1 cellular context compared by ENCODE assay signal in the genomic region with DNA sequence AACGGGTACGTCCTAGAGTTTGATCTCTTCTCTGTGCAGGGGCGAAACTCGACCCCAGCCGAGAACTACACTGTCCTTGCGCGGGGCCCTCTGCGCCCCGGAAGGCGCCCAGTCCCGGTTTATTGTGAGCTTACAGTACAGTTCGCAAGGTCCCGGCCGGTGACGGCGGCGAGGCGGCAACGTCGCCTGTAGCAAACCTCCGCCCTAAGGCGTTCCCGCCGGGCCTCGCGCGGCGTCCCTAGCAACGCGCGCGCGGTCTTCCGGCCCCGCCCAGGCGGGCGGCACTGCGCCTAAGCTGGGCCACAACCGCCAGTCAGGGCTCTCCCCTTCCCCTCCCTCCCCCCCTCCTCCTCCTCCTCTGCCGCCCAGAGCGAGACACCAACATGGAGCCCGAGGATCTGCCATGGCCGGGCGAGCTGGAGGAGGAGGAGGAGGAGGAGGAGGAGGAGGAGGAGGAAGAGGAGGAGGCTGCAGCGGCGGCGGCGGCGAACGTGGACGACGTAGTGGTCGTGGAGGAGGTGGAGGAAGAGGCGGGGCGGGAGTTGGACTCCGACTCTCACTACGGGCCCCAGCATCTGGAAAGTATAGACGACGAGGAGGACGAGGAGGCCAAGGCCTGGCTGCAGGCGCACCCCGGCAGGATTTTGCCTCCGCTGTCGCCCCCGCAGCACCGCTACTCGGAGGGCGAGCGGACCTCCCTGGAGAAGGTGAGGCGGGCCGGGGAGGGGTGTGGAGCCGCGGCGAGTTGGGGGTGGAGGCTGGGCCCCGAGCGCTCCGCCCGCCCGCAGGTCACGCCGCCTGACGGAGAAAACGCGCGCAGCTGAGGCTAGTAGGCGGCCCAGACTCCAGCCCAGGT.
TF ChIP-seq lines count a peak whose summit lies in the region.

Gene ALMS1 (plus strand): TSS at position 351 of the 856 bp plus-strand sequence. CDS start 33 bp downstream, at position 384.

TF ChIP-seq in HepG2, 621 proteins besides CTCF, POLR2A, EP300 and RAD21 (continued from another document and continues in another):
- TF ChIP-seq, protein P1, sequence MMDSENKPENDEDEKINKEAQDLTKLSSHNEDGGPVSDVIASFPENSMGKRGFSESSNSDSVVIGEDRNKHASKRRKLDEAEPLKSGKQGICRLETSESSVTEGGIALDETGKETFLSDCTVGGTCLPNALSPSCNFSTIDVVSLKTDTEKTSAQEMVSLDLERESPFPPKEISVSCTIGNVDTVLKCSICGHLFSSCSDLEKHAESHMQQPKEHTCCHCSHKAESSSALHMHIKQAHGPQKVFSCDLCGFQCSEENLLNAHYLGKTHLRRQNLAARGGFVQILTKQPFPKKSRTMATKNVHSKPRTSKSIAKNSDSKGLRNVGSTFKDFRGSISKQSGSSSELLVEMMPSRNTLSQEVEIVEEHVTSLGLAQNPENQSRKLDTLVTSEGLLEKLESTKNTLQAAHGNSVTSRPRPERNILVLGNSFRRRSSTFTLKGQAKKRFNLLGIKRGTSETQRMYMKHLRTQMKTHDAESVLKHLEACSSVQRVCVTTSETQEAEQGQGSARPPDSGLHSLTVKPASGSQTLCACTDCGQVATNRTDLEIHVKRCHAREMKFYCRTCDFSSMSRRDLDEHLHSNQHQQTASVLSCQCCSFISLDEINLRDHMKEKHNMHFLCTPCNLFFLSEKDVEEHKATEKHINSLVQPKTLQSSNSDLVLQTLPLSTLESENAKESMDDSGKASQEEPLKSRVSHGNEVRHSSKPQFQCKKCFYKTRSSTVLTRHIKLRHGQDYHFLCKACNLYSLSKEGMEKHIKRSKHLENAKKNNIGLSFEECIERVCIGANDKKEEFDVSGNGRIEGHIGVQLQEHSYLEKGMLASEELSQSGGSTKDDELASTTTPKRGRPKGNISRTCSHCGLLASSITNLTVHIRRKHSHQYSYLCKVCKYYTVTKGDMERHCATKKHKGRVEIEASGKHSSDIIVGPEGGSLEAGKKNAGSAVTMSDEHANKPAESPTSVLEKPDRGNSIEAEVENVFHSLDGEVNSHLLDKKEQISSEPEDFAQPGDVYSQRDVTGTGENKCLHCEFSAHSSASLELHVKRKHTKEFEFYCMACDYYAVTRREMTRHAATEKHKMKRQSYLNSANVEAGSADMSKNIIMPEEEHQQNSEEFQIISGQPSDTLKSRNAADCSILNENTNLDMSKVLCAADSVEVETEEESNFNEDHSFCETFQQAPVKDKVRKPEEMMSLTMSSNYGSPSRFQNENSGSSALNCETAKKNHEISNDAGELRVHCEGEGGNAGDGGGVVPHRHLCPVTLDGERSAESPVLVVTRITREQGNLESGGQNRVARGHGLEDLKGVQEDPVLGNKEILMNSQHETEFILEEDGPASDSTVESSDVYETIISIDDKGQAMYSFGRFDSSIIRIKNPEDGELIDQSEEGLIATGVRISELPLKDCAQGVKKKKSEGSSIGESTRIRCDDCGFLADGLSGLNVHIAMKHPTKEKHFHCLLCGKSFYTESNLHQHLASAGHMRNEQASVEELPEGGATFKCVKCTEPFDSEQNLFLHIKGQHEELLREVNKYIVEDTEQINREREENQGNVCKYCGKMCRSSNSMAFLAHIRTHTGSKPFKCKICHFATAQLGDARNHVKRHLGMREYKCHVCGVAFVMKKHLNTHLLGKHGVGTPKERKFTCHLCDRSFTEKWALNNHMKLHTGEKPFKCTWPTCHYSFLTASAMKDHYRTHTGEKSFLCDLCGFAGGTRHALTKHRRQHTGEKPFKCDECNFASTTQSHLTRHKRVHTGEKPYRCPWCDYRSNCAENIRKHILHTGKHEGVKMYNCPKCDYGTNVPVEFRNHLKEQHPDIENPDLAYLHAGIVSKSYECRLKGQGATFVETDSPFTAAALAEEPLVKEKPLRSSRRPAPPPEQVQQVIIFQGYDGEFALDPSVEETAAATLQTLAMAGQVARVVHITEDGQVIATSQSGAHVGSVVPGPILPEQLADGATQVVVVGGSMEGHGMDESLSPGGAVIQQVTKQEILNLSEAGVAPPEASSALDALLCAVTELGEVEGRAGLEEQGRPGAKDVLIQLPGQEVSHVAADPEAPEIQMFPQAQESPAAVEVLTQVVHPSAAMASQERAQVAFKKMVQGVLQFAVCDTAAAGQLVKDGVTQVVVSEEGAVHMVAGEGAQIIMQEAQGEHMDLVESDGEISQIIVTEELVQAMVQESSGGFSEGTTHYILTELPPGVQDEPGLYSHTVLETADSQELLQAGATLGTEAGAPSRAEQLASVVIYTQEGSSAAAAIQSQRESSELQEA (CRISPR knock-in tag; IDR thresholded peaks at IDR 0.05; ENCODE audit: not compliant biosample characterization): no peak
- TF ChIP-seq KAT8 (CRISPR knock-in tag; IDR thresholded peaks at IDR 0.05): peak; percentile 52
- TF ChIP-seq ZNF720 (CRISPR knock-in tag; IDR thresholded peaks at IDR 0.05): no peak
- 0 out of 2 replicates have a peak, but pooled peaks have one; percentile 32 for TF ChIP-seq ZKSCAN8 (CRISPR knock-in tag; IDR thresholded peaks at IDR 0.05; ENCODE audit: borderline replicate concordance)
- no peak for TF ChIP-seq MTA3 (CRISPR knock-in tag; IDR thresholded peaks at IDR 0.05)
- no peak for TF ChIP-seq ADNP (CRISPR knock-in tag; IDR thresholded peaks at IDR 0.05)
- peak; percentile 85; the same call in 1 of the 2 replicates for TF ChIP-seq KMT2B (CRISPR knock-in tag; IDR thresholded peaks at IDR 0.05)
- TF ChIP-seq ZNF354B (CRISPR knock-in tag; IDR thresholded peaks at IDR 0.05): no peak
- no peak for TF ChIP-seq GLI4 (CRISPR knock-in tag; IDR thresholded peaks at IDR 0.05; ENCODE audit: borderline replicate concordance)
- TF ChIP-seq, protein P2, sequence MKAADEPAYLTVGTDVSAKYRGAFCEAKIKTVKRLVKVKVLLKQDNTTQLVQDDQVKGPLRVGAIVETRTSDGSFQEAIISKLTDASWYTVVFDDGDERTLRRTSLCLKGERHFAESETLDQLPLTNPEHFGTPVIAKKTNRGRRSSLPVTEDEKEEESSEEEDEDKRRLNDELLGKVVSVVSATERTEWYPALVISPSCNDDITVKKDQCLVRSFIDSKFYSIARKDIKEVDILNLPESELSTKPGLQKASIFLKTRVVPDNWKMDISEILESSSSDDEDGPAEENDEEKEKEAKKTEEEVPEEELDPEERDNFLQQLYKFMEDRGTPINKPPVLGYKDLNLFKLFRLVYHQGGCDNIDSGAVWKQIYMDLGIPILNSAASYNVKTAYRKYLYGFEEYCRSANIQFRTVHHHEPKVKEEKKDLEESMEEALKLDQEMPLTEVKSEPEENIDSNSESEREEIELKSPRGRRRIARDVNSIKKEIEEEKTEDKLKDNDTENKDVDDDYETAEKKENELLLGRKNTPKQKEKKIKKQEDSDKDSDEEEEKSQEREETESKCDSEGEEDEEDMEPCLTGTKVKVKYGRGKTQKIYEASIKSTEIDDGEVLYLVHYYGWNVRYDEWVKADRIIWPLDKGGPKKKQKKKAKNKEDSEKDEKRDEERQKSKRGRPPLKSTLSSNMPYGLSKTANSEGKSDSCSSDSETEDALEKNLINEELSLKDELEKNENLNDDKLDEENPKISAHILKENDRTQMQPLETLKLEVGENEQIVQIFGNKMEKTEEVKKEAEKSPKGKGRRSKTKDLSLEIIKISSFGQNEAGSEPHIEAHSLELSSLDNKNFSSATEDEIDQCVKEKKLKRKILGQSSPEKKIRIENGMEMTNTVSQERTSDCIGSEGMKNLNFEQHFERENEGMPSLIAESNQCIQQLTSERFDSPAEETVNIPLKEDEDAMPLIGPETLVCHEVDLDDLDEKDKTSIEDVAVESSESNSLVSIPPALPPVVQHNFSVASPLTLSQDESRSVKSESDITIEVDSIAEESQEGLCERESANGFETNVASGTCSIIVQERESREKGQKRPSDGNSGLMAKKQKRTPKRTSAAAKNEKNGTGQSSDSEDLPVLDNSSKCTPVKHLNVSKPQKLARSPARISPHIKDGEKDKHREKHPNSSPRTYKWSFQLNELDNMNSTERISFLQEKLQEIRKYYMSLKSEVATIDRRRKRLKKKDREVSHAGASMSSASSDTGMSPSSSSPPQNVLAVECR (CRISPR knock-in tag; IDR thresholded peaks at IDR 0.05; ENCODE audit: borderline replicate concordance): peak; percentile 99
- no peak for TF ChIP-seq ZBTB43 (CRISPR knock-in tag; conservative IDR thresholded peaks at IDR 0.05)
- TF ChIP-seq BCLAF1 (IDR thresholded peaks at IDR 0.05): no peak
- TF ChIP-seq ZFP36L1 (CRISPR knock-in tag; IDR thresholded peaks at IDR 0.05): no peak; the same call in 1 of the 2 replicates
- TF ChIP-seq ZNF274 (CRISPR knock-in tag; IDR thresholded peaks at IDR 0.05): peak; percentile 66; the same call in 1 of the 2 replicates
- TF ChIP-seq, protein P3, sequence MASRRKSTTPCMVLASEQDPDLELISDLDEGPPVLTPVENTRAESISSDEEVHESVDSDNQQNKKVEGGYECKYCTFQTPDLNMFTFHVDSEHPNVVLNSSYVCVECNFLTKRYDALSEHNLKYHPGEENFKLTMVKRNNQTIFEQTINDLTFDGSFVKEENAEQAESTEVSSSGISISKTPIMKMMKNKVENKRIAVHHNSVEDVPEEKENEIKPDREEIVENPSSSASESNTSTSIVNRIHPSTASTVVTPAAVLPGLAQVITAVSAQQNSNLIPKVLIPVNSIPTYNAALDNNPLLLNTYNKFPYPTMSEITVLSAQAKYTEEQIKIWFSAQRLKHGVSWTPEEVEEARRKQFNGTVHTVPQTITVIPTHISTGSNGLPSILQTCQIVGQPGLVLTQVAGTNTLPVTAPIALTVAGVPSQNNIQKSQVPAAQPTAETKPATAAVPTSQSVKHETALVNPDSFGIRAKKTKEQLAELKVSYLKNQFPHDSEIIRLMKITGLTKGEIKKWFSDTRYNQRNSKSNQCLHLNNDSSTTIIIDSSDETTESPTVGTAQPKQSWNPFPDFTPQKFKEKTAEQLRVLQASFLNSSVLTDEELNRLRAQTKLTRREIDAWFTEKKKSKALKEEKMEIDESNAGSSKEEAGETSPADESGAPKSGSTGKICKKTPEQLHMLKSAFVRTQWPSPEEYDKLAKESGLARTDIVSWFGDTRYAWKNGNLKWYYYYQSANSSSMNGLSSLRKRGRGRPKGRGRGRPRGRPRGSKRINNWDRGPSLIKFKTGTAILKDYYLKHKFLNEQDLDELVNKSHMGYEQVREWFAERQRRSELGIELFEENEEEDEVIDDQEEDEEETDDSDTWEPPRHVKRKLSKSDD (CRISPR knock-in tag; IDR thresholded peaks at IDR 0.05; ENCODE audit: low read depth): peak; percentile 67
- peak; percentile 84; the same call in 1 of the 2 replicates for TF ChIP-seq ETV5 (CRISPR knock-in tag; IDR thresholded peaks at IDR 0.05; ENCODE audit: borderline replicate concordance)
- TF ChIP-seq SYNCRIP (IDR thresholded peaks at IDR 0.05; ENCODE audit: insufficient read depth, low read depth, low read length): no peak
- TF ChIP-seq, protein P4, sequence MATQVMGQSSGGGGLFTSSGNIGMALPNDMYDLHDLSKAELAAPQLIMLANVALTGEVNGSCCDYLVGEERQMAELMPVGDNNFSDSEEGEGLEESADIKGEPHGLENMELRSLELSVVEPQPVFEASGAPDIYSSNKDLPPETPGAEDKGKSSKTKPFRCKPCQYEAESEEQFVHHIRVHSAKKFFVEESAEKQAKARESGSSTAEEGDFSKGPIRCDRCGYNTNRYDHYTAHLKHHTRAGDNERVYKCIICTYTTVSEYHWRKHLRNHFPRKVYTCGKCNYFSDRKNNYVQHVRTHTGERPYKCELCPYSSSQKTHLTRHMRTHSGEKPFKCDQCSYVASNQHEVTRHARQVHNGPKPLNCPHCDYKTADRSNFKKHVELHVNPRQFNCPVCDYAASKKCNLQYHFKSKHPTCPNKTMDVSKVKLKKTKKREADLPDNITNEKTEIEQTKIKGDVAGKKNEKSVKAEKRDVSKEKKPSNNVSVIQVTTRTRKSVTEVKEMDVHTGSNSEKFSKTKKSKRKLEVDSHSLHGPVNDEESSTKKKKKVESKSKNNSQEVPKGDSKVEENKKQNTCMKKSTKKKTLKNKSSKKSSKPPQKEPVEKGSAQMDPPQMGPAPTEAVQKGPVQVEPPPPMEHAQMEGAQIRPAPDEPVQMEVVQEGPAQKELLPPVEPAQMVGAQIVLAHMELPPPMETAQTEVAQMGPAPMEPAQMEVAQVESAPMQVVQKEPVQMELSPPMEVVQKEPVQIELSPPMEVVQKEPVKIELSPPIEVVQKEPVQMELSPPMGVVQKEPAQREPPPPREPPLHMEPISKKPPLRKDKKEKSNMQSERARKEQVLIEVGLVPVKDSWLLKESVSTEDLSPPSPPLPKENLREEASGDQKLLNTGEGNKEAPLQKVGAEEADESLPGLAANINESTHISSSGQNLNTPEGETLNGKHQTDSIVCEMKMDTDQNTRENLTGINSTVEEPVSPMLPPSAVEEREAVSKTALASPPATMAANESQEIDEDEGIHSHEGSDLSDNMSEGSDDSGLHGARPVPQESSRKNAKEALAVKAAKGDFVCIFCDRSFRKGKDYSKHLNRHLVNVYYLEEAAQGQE (IDR thresholded peaks at IDR 0.05; ENCODE audit: borderline replicate concordance in 1 of 2, low read depth in 1 of 2, low read length in 2 of 2): 0 out of 4 replicates have a peak, but pooled peaks of 1 of the 2 experiments have one; percentile 4
- TF ChIP-seq, protein P5, sequence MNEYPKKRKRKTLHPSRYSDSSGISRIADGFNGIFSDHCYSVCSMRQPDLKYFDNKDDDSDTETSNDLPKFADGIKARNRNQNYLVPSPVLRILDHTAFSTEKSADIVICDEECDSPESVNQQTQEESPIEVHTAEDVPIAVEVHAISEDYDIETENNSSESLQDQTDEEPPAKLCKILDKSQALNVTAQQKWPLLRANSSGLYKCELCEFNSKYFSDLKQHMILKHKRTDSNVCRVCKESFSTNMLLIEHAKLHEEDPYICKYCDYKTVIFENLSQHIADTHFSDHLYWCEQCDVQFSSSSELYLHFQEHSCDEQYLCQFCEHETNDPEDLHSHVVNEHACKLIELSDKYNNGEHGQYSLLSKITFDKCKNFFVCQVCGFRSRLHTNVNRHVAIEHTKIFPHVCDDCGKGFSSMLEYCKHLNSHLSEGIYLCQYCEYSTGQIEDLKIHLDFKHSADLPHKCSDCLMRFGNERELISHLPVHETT (CRISPR knock-in tag; conservative IDR thresholded peaks at IDR 0.05): peak; percentile 77
- peak; percentile 55; the same call in 1 of the 2 replicates for TF ChIP-seq MTA1 (CRISPR knock-in tag; IDR thresholded peaks at IDR 0.05; ENCODE audit: borderline replicate concordance)
